16 cellular contexts compared by ENCODE assay signal in the genomic region with DNA sequence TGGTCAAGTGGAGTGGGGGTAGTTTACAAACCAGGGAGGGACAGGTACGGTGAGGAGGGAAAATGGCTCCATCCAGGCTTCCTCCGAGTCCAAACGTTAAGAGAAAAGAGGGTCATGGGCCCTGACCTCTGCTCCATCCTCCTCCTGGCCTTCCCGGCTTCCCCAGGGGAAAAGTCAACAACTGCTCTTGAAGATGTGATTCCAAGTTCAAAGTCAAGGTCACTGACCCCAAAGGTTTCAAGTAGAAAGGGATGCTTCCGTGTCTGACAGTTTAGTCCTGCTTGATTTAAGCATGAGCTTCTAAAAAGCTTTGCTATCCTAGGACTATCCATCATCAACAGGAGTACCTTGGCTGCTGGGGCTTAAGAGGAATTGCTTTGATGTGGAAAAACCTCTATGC. TPM values are rescaled to one million over a fixed set of nuclear protein-coding genes. Genes with fewer than 3 reads are reported as not detected.
DNase-seq lines count a peak whose midpoint lies in the region; ATAC-seq and TF ChIP-seq lines count a peak whose summit lies in the region.
"Had no signal": no experiment of that assay in that cellular context is flagged by ENCODE, and none has a peak within 500 bp of the region (broad histone marks: within the 10 kb centered on the region; RNA-seq: fewer than 3 reads in every experiment).

No MANE protein-coding gene starts in this region.

- H4K20me1 ChIP-seq in GM23338 (replicated peaks; ENCODE audit: insufficient read depth) = peaks cover 26% of the 10 kb centered on the region

- H3K9me3 ChIP-seq in mononuclear cell (ENCODE audit: low read depth, low read length) (no peaks in the 10 kb centered on the region), HAP-1 (no peaks in the 10 kb centered on the region)
- H3K9me3 ChIP-seq: heart left ventricle, vagina had no signal

- H3K9me2 ChIP-seq in GM23338 (ENCODE audit: insufficient read depth) = no peaks in the 10 kb centered on the region

- H3K27me3 ChIP-seq in GM23338 (ENCODE audit: insufficient read depth) (no peaks in the 10 kb centered on the region), mononuclear cell (ENCODE audit: insufficient read depth, low read length) (no peaks in the 10 kb centered on the region), HAP-1 (ENCODE audit: low read depth) (no peaks in the 10 kb centered on the region)
- H3K27me3 ChIP-seq: vagina had no signal

- H3K79me2 ChIP-seq in GM23338 (replicated peaks; ENCODE audit: insufficient read depth) = peaks cover 100% of the 10 kb centered on the region

- H3K4me3 ChIP-seq in GM23338 (no peak overlapping the region), mononuclear cell (ENCODE audit: low read length) (peak overlapping the region; percentile 5), HAP-1 (no peak overlapping the region)
- H3K4me3 ChIP-seq: coronary artery, heart left ventricle, K562, skin epidermis, vagina had no signal

- H3K4me1 ChIP-seq in GM23338 (ENCODE audit: insufficient read depth) = peaks cover 35% of the 10 kb centered on the region
- peaks cover 98% of the 10 kb centered on the region for H3K4me1 ChIP-seq in mononuclear cell (ENCODE audit: insufficient read depth, low read length)
- H3K4me1 ChIP-seq in HAP-1 = no peaks in the 10 kb centered on the region
- H3K4me1 ChIP-seq: parathyroid adenoma had no signal

- peaks cover 84% of the 10 kb centered on the region for H3K4me1 Mint-ChIP-seq in CD14-positive monocyte
- H3K4me1 Mint-ChIP-seq in GM23338 = peaks cover 65% of the 10 kb centered on the region
- peaks cover 89% of the 10 kb centered on the region for H3K4me1 Mint-ChIP-seq in activated naive CD8-positive, alpha-beta T cell (ENCODE audit: low read depth)

- no peaks in the 10 kb centered on the region; the same call in 1 of the 2 replicates for H3F3A ChIP-seq in GM23338 (replicated peaks; ENCODE audit: low read depth)

- intact Hi-C loops in CD14-positive monocyte (cut with micrococcal nuclease) = no loop called here

- H3K4me3 Mint-ChIP-seq in CD14-positive monocyte = peak overlapping the region in 1 of 2 donors; percentile 71
- no peak overlapping the region for H3K4me3 Mint-ChIP-seq in GM23338
- peak overlapping the region; percentile 49 for H3K4me3 Mint-ChIP-seq in activated naive CD8-positive, alpha-beta T cell

- H3K36me3 ChIP-seq in GM23338 (ENCODE audit: insufficient read depth) (no peaks in the 10 kb centered on the region; the same call in 1 of the 2 replicates), HAP-1 (replicated peaks) (no peaks in the 10 kb centered on the region)
- H3K36me3 ChIP-seq: heart left ventricle, vagina had no signal

- peak overlapping the region; percentile 81 to 91 (median 90) for H3K27ac Mint-ChIP-seq in CD14-positive monocyte
- peak overlapping the region; percentile 28; the same call in 1 of the 2 replicates for H3K27ac Mint-ChIP-seq in GM23338
- H3K27ac Mint-ChIP-seq in activated naive CD8-positive, alpha-beta T cell = peak overlapping the region; percentile 87

- H2AFZ ChIP-seq in GM23338 = no peak overlapping the region
- H2AFZ ChIP-seq: parathyroid adenoma had no signal

- 0 out of 2 replicates have a peak overlapping the region, but pooled peaks have one; percentile 20 for H3K4me2 ChIP-seq in GM23338

- no peak for ATAC-seq in GM23338
- no peak for ATAC-seq in GM18870 (IDR thresholded peaks at IDR 0.05; ENCODE audit: unreplicated experiment)
- ATAC-seq: esophagus mucosa, K562 had no signal

- no peak for TF ChIP-seq CTCF in CD14-positive monocyte (IDR thresholded peaks at IDR 0.05)
- TF ChIP-seq CTCF in GM23338 (conservative IDR thresholded peaks at IDR 0.05; ENCODE audit: low read depth in 2 of 2) = no peak

- H3K27ac ChIP-seq in GM23338 (ENCODE audit: low read depth) = no peak overlapping the region
- H3K27ac ChIP-seq: C4-2B, coronary artery, heart left ventricle, parathyroid adenoma, vagina had no signal

- in situ Hi-C loops in HAP-1 (cut with MboI; ENCODE audit: low sequenced_read_pairs) = no loop called here

- H3K27me3 Mint-ChIP-seq in CD14-positive monocyte (ENCODE audit: low read depth in 3 of 3) (peaks cover 0 to 5% (median 0%) of the 10 kb centered on the region in 3 donors), GM23338 (ENCODE audit: insufficient read depth, low read depth, poor library complexity) (peaks cover 7% of the 10 kb centered on the region)
- H3K27me3 Mint-ChIP-seq in activated naive CD8-positive, alpha-beta T cell = no peaks in the 10 kb centered on the region

- H3K9me3 Mint-ChIP-seq in CD14-positive monocyte (no peaks in the 10 kb centered on the region), GM23338 (no peaks in the 10 kb centered on the region)
- no peaks in the 10 kb centered on the region for H3K9me3 Mint-ChIP-seq in activated naive CD8-positive, alpha-beta T cell (ENCODE audit: low read depth)

- H3K36me3 Mint-ChIP-seq in CD14-positive monocyte (peaks cover 27 to 41% of the 10 kb centered on the region in 2 donors), GM23338 (ENCODE audit: low read depth) (no peaks in the 10 kb centered on the region; the same call in 2 of the 3 replicates)
- H3K36me3 Mint-ChIP-seq in activated naive CD8-positive, alpha-beta T cell = peaks cover 2% of the 10 kb centered on the region

- DNase-seq in CD14-positive monocyte (ENCODE audit: low spot score) (no peak), GM23338 (ENCODE audit: low spot score) (no peak), UCSD-AML1 (lab: John Stamatoyannopoulos, UW; ENCODE audit: unreplicated experiment) (no peak), HAP-1 (ENCODE audit: low spot score in 2 of 2) (no peak)
- DNase-seq: heart left ventricle, NCI-H1436 had no signal

TF ChIP-seq in GM23338, 12 proteins besides CTCF, POLR2A, EP300 and RAD21 (continues in another document):
- no peak for TF ChIP-seq STAT1 (IDR thresholded peaks at IDR 0.05; ENCODE audit: unreplicated experiment)
- TF ChIP-seq, protein P1, sequence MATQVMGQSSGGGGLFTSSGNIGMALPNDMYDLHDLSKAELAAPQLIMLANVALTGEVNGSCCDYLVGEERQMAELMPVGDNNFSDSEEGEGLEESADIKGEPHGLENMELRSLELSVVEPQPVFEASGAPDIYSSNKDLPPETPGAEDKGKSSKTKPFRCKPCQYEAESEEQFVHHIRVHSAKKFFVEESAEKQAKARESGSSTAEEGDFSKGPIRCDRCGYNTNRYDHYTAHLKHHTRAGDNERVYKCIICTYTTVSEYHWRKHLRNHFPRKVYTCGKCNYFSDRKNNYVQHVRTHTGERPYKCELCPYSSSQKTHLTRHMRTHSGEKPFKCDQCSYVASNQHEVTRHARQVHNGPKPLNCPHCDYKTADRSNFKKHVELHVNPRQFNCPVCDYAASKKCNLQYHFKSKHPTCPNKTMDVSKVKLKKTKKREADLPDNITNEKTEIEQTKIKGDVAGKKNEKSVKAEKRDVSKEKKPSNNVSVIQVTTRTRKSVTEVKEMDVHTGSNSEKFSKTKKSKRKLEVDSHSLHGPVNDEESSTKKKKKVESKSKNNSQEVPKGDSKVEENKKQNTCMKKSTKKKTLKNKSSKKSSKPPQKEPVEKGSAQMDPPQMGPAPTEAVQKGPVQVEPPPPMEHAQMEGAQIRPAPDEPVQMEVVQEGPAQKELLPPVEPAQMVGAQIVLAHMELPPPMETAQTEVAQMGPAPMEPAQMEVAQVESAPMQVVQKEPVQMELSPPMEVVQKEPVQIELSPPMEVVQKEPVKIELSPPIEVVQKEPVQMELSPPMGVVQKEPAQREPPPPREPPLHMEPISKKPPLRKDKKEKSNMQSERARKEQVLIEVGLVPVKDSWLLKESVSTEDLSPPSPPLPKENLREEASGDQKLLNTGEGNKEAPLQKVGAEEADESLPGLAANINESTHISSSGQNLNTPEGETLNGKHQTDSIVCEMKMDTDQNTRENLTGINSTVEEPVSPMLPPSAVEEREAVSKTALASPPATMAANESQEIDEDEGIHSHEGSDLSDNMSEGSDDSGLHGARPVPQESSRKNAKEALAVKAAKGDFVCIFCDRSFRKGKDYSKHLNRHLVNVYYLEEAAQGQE (IDR thresholded peaks at IDR 0.05; ENCODE audit: unreplicated experiment) = no peak

RNA-seq across cellular contexts. Expression of a gene that starts 28.4 kb away (rescaled TPM):
- polyA plus RNA-seq in CD14-positive monocyte (10 to 100 TPM; 11.6 to 12.3 TPM), GM23338 (2016; fragmentation: Nextera tagmentation; extraction: Ambion mirVana) (20.8 and 23.6 TPM in 2 replicates)
- 42.1 and 60.7 TPM in 2 replicates for total RNA-seq in GM23338 (2014; rRNA removed; shearing (Covaris generic))
- 174 TPM for total RNA-seq in mononuclear cell

Comparison
In these comparisons a context has a peak if more than half of its experiments do, and no peak if none do; other contexts are left out.
1. H3K27ac Mint-ChIP-seq: peak in every context shown above with its lines; median percentile 90 in CD14-positive monocyte; 87 in activated naive CD8-positive, alpha-beta T cell; 28 in GM23338.